Comparison of ENCODE assay signal across 8 cellular contexts in the genomic region with DNA sequence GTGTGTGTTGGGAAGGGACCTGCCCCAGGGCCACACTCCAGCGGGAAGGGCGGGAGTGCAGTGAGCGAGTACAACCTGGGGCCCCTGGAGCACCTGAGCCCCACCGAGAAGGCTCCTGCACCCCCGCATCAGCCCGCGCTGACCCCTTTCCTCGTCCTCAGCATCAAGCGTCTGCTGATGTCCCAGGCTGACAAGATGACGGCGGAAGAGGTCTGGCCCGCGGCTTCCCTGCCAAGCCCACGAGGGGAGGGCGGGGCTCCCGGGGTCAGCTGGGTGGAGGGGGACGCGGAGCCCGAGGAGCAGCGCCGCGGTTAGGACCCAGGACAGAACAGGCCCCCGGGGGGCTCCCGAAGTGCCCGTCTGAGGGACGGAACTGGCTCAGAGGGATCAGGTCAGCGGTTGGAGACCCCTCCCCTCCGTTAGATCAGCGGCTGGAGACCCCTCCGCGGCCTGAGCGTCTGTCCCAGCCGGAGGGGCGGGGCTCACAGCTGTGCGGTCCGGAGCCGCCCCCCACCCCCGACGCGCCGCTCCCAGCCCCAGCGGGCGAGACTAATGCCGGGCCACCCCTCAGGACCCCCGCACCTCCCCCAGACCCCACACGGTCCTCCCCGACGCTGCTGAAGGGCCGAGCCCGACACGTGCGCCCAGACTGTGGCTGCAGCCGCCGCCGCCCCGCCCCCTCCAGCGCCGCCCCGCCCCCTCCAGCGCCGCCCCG. TPM values are rescaled to one million over a fixed set of nuclear protein-coding genes. Genes with fewer than 3 reads are reported as not detected.
A peak's percentile ranks its signal among the peaks of the same experiment; 100 is the strongest.
DNase-seq lines count a peak whose midpoint lies in the region; TF ChIP-seq lines count a peak whose summit lies in the region.

No MANE protein-coding gene starts in this region.

- no peak overlapping the region for H3K27ac ChIP-seq in OCI-LY3 (ENCODE audit: low read length)
- no peak overlapping the region for H3K27ac ChIP-seq in ascending aorta
- no peak overlapping the region for H3K27ac ChIP-seq in iPS-18a (ENCODE audit: low read length)

- TF ChIP-seq CTCF in OCI-LY3 (IDR thresholded peaks at IDR 0.05; ENCODE audit: low read depth, low read length) (no peak), ascending aorta (IDR thresholded peaks at IDR 0.05) (no peak)

- H3K9me3 ChIP-seq in OCI-LY3 (ENCODE audit: insufficient read depth, low read length) = no peaks in the 10 kb centered on the region
- H3K9me3 ChIP-seq in ascending aorta = no peaks in the 10 kb centered on the region
- no peaks in the 10 kb centered on the region for H3K9me3 ChIP-seq in iPS-18a (ENCODE audit: control insufficient read depth, low read depth, low read length)

- H3K9ac ChIP-seq in OCI-LY3 (ENCODE audit: low read length) (peak overlapping the region; percentile 54), iPS-18a (ENCODE audit: low read length) (no peak overlapping the region)

- H3K36me3 ChIP-seq in OCI-LY3 (replicated peaks; ENCODE audit: low read depth, low read length) (no peaks in the 10 kb centered on the region), ascending aorta (no peaks in the 10 kb centered on the region), iPS-18a (ENCODE audit: control insufficient read depth, low read depth, low read length) (no peaks in the 10 kb centered on the region)

- intact Hi-C loops in ascending aorta (cut with DNase I) = no loop called here

- H3K27me3 ChIP-seq in OCI-LY3 (ENCODE audit: low read depth, low read length) (no peaks in the 10 kb centered on the region), ascending aorta (peaks cover 10% of the 10 kb centered on the region), iPS-18a (ENCODE audit: control insufficient read depth, insufficient read depth, low read length) (no peaks in the 10 kb centered on the region)

- DNase-seq in NCI-H1105 treated with DMSO at 0.1 percent for 48 hours (lab: John Stamatoyannopoulos, UW) (peak; percentile 18), NCI-H1105 (lab: John Stamatoyannopoulos, UW) (no peak), ascending aorta (ENCODE audit: low spot score in 2 of 2) (no peak), inferior parietal cortex (ENCODE audit: extremely low spot score) (no peak), NCI-H1048 (lab: John Stamatoyannopoulos, UW) (no peak)
- DNase-seq in stimulated activated CD4-positive, alpha-beta T cell treated with anti-CD3 and anti-CD28 coated beads, Interleukin-4, amount 100 ng/mL, for 24 hours = peak; percentile 52

- peak overlapping the region; percentile 74 for H3K4me2 ChIP-seq in OCI-LY3 (ENCODE audit: low read length)

- no peak overlapping the region for H2AFZ ChIP-seq in OCI-LY3 (ENCODE audit: low read depth, low read length)

- H3K4me3 ChIP-seq in OCI-LY3 (ENCODE audit: low read length) (peak overlapping the region; percentile 75), ascending aorta (peak overlapping the region; percentile 63 to 68), iPS-18a (ENCODE audit: low read length) (peak overlapping the region; percentile 40)

- H4K20me1 ChIP-seq in OCI-LY3 (ENCODE audit: insufficient read depth, low read length) = no peaks in the 10 kb centered on the region

- H3K4me1 ChIP-seq in OCI-LY3 (ENCODE audit: low read length) (peaks cover 25% of the 10 kb centered on the region), ascending aorta (peaks cover 8 to 10% of the 10 kb centered on the region in 2 donors), iPS-18a (ENCODE audit: control insufficient read depth, low read depth, low read length) (no peaks in the 10 kb centered on the region)

- H3K79me2 ChIP-seq in OCI-LY3 (ENCODE audit: low read length) = no peaks in the 10 kb centered on the region

RNA-seq across cellular contexts. Expression of a gene that starts 6.7 kb away (rescaled TPM):
- 1.1 TPM for total RNA-seq in ascending aorta

RNA-seq across cellular contexts. Expression of a gene that starts 7.0 kb away (rescaled TPM):
- total RNA-seq in ascending aorta = not detected

RNA-seq across cellular contexts. Expression of a gene that starts 7.9 kb away (rescaled TPM):
- total RNA-seq in ascending aorta = 17.7 TPM

RNA-seq across cellular contexts. Expression of a gene that starts 24.5 kb away (rescaled TPM):
- 124 TPM for total RNA-seq in ascending aorta

RNA-seq across cellular contexts. Expression of a gene that starts 55.7 kb away (rescaled TPM):
- not detected for total RNA-seq in ascending aorta

Comparison
In these comparisons a context has a peak if more than half of its experiments do, and no peak if none do; other contexts are left out.
1. DNase-seq: peak in NCI-H1105 treated with DMSO at 0.1 percent for 48 hours (single experiment) and stimulated activated CD4-positive, alpha-beta T cell treated with anti-CD3 and anti-CD28 coated beads, Interleukin-4, amount 100 ng/mL, for 24 hours (single experiment); none in NCI-H1105 (single experiment), ascending aorta (0 of 2), inferior parietal cortex (single experiment) and NCI-H1048 (single experiment).
2. Peak in every context shown above with its lines, with median percentiles within 50 percentile points of each other: H3K4me3 ChIP-seq.